ENCODE assay signal across 10 cellular contexts in the genomic region with DNA sequence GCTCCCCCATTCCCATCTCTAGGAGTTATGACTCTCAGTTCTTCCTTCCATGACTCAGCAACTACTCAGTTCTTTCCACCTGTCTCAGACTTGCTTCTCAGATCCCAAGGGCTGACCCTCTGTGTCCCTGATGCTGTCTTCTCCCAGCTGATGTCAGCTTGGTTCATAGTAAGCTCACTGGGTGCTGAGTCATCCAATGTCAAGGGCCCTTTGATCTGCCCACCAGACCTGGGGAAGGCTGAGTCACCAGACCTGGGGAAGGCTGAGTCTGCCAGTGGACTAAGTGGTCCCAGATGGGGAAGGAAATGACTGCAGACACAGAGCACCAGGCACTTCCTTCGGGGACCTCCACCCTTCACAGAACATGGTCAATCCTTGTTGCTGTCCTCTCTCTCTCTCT.
A peak's percentile ranks its signal among the peaks of the same experiment; 100 is the strongest.
DNase-seq lines count a peak whose midpoint lies in the region; ATAC-seq and TF ChIP-seq lines count a peak whose summit lies in the region.
"Had no signal": no experiment of that assay in that cellular context is flagged by ENCODE, and none has a peak within 500 bp of the region (broad histone marks: within the 10 kb centered on the region; RNA-seq: fewer than 3 reads in every experiment).

No MANE protein-coding gene starts in this region.

- H3K4me1 ChIP-seq in adrenal gland (replicated peaks in 1 of 2), result no peaks in the 10 kb centered on the region

- intact Hi-C loops in adrenal gland (cut with DNase I), result no loop called here

- WGBS in adrenal gland, 4 donors, result 20 to 75% (median 65%) methylated on average over 1 of the region's 1 CpG

- no peak for TF ChIP-seq POLR2A in adrenal gland (IDR thresholded peaks at IDR 0.05)

- H3K36me3 Mint-ChIP-seq in osteocyte (ENCODE audit: unreplicated experiment), result peaks cover 4% of the 10 kb centered on the region

- TF ChIP-seq CTCF in adrenal gland (IDR thresholded peaks at IDR 0.05), result no peak
- no peak for TF ChIP-seq CTCF in osteocyte (IDR thresholded peaks at IDR 0.05)

- H3K4me3 ChIP-seq in adrenal gland, result no peak overlapping the region

- H3K27ac Mint-ChIP-seq in osteocyte (ENCODE audit: unreplicated experiment), result peak overlapping the region; percentile 66
- H3K27ac Mint-ChIP-seq: activated B cell treated with CpG ODN at 0.5 μM for 24 hours had no signal

- no peaks in the 10 kb centered on the region for H3K27me3 Mint-ChIP-seq in osteocyte (ENCODE audit: unreplicated experiment)

- H3K9me3 Mint-ChIP-seq in osteocyte (ENCODE audit: unreplicated experiment), result peaks cover 16% of the 10 kb centered on the region

- no peak for ATAC-seq in HG02678 (IDR thresholded peaks at IDR 0.05; ENCODE audit: unreplicated experiment)

- no peaks in the 10 kb centered on the region for H3K27me3 ChIP-seq in adrenal gland

- H3K4me1 Mint-ChIP-seq in osteocyte (ENCODE audit: unreplicated experiment), result peaks cover 14% of the 10 kb centered on the region
- H3K4me1 Mint-ChIP-seq: activated B cell treated with CpG ODN at 0.5 μM for 24 hours had no signal

- DNase-seq in activated effector memory CD4-positive, alpha-beta T cell treated with anti-CD3 and anti-CD28 coated beads, Interleukin-2, amount 50 U/mL, for 16 hours, result peak; percentile 86
- DNase-seq in activated effector memory CD4-positive, alpha-beta T cell treated with Interleukin-2 at 50 U/mL for 16 hours, result no peak
- DNase-seq in RPMI8226 (peak; percentile 3), adrenal gland (peak in 5 of 7 donors; percentile 11 to 25 (median 22)), osteocyte (ENCODE audit: extremely low spot score, unreplicated experiment) (no peak), NCI-H128 (lab: John Stamatoyannopoulos, UW; ENCODE audit: unreplicated experiment) (no peak), NCI-H748 (lab: John Stamatoyannopoulos, UW; ENCODE audit: unreplicated experiment) (no peak)
- DNase-seq: activated B cell treated with CpG ODN at 0.5 μM for 24 hours had no signal

- no peak overlapping the region for H3K27ac ChIP-seq in adrenal gland
- H3K27ac ChIP-seq: C4-2B had no signal

- H3K36me3 ChIP-seq in adrenal gland (replicated peaks in 1 of 2), result no peaks in the 10 kb centered on the region

- no peak overlapping the region for H3K4me3 Mint-ChIP-seq in osteocyte (ENCODE audit: unreplicated experiment)
- H3K4me3 Mint-ChIP-seq: activated B cell treated with CpG ODN at 0.5 μM for 24 hours had no signal

- H3K9me3 ChIP-seq in adrenal gland (replicated peaks in 1 of 3), result no peaks in the 10 kb centered on the region

Comparison
In these comparisons a context has a peak if more than half of its experiments do, and no peak if none do; other contexts are left out.
1. DNase-seq: peak in activated effector memory CD4-positive, alpha-beta T cell treated with anti-CD3 and anti-CD28 coated beads, Interleukin-2, amount 50 U/mL, for 16 hours (single experiment), RPMI8226 (single experiment) and adrenal gland (5 of 7); none in activated effector memory CD4-positive, alpha-beta T cell treated with Interleukin-2 at 50 U/mL for 16 hours (single experiment), osteocyte (single experiment), NCI-H128 (single experiment) and NCI-H748 (single experiment).